In genomic region chr5:172686539-172687390, GRCh38 we compare ENCODE assay signal across 14 cellular contexts. TPM values are rescaled to one million over a fixed set of nuclear protein-coding genes. Genes with fewer than 3 reads are reported as not detected.
DNase-seq lines count a peak whose midpoint lies in the region; ATAC-seq and TF ChIP-seq lines count a peak whose summit lies in the region.
"Had no signal": no experiment of that assay in that cellular context is flagged by ENCODE, and none has a peak within 500 bp of the region (broad histone marks: within the 10 kb centered on the region; RNA-seq: fewer than 3 reads in every experiment).

No MANE protein-coding gene starts in this region.

- H3K27ac Mint-ChIP-seq in H9 (no peak overlapping the region), osteocyte (ENCODE audit: unreplicated experiment) (no peak overlapping the region)

- H3K18ac ChIP-seq in H9 (ENCODE audit: insufficient read length, low read depth, low read length) = no peak overlapping the region

- H3K36me3 Mint-ChIP-seq in H9 (ENCODE audit: insufficient read depth in 1 of 3, low read depth in 3 of 3) (peaks cover 2 to 17% (median 2%) of the 10 kb centered on the region in 3 experiments; a peak in 2 of 7 replicates), osteocyte (ENCODE audit: unreplicated experiment) (no peaks in the 10 kb centered on the region)
- H3K36me3 Mint-ChIP-seq: CD4-positive, alpha-beta memory T cell had no signal

- H3K27me3 Mint-ChIP-seq in H9 (ENCODE audit: low read depth) (peaks cover 33% of the 10 kb centered on the region), osteocyte (ENCODE audit: unreplicated experiment) (no peaks in the 10 kb centered on the region)
- H3K27me3 Mint-ChIP-seq: CD4-positive, alpha-beta memory T cell had no signal

- no peak for ATAC-seq in gastrocnemius medialis
- ATAC-seq in mucosa of descending colon = no peak
- ATAC-seq: GM12878 had no signal

- H2AK5ac ChIP-seq in H9 (ENCODE audit: insufficient read length, low read length) = no peak overlapping the region

- H3K9ac ChIP-seq in BLaER1 = peak overlapping the region; percentile 72
- no peak overlapping the region for H3K9ac ChIP-seq in H9 (ENCODE audit: extremely low read depth, insufficient read length, low read length)

- no peak overlapping the region for H2BK20ac ChIP-seq in H9 (ENCODE audit: low read depth, low read length, poor library complexity, severe bottlenecking)

- TF ChIP-seq POLR2A in esophagus squamous epithelium (IDR thresholded peaks at IDR 0.05) = no peak
- TF ChIP-seq POLR2A in gastrocnemius medialis (IDR thresholded peaks at IDR 0.05) = no peak

- no peaks in the 10 kb centered on the region for H3K79me1 ChIP-seq in H9 (ENCODE audit: insufficient read depth, low read depth, low read length, poor library complexity, severe bottlenecking)

- H4K20me1 ChIP-seq in BLaER1 (peaks cover 56% of the 10 kb centered on the region), H9 (ENCODE audit: control insufficient read depth, insufficient read depth, insufficient read length) (no peaks in the 10 kb centered on the region)

- no CpG with 5 or more reads among the region's 37 CpGs for WGBS in H9 (ENCODE audit: extremely low coverage, insufficient read length, low lambda C conversion rate)
- 85 to 91% methylated on average over 11 to 21 of the region's 37 CpGs for WGBS in esophagus squamous epithelium, 2 donors

- no peak overlapping the region for H3T11ph ChIP-seq in H9 (ENCODE audit: low read length)

- in situ Hi-C loops in gastrocnemius medialis (cut with MboI; ENCODE audit: low sequenced_read_pairs in 4 of 4) = no loop called here

- peaks cover 85% of the 10 kb centered on the region for H3K4me1 ChIP-seq in BLaER1
- H3K4me1 ChIP-seq in H9 (ENCODE audit: insufficient read depth, low read length) = no peaks in the 10 kb centered on the region
- H3K4me1 ChIP-seq in esophagus squamous epithelium = peaks cover 3 to 66% (median 22%) of the 10 kb centered on the region in 3 donors
- peaks cover 0 to 8% of the 10 kb centered on the region in 2 donors for H3K4me1 ChIP-seq in gastrocnemius medialis
- H3K4me1 ChIP-seq in mucosa of descending colon (ENCODE audit: low read depth) = peaks cover 19% of the 10 kb centered on the region

- H3K56ac ChIP-seq in H9 (ENCODE audit: insufficient read length, low read depth, low read length) = no peak overlapping the region

- H3K4me1 Mint-ChIP-seq in H9 (peaks cover 4 to 12% of the 10 kb centered on the region in 2 experiments), osteocyte (ENCODE audit: unreplicated experiment) (no peaks in the 10 kb centered on the region)

- H2BK5ac ChIP-seq in H9 (ENCODE audit: insufficient read length, low read length) = no peak overlapping the region

- DNase-seq in H9 (no peak), esophagus squamous epithelium (lab: John Stamatoyannopoulos, UW) (no peak), gastrocnemius medialis (no peak), superior temporal gyrus (ENCODE audit: extremely low spot score) (no peak), GM19240 (ENCODE audit: insufficient read length, low spot score) (no peak), mucosa of descending colon (no peak), osteocyte (ENCODE audit: extremely low spot score, unreplicated experiment) (no peak)
- DNase-seq: CD4-positive, alpha-beta memory T cell; DMS79; NCI-H1092; NCI-H2107; NCI-H774 had no signal

- no peak overlapping the region for H4K5ac ChIP-seq in H9 (ENCODE audit: insufficient read length, low read depth, low read length)

- H3K23me2 ChIP-seq in H9 (ENCODE audit: insufficient read length, low read depth, low read length, poor library complexity, severe bottlenecking) = no peaks in the 10 kb centered on the region

- no peak overlapping the region for H2BK12ac ChIP-seq in H9 (ENCODE audit: insufficient read length, low read depth, low read length)

- H3K9me3 Mint-ChIP-seq in H9 (no peaks in the 10 kb centered on the region), osteocyte (ENCODE audit: unreplicated experiment) (no peaks in the 10 kb centered on the region)
- H3K9me3 Mint-ChIP-seq: CD4-positive, alpha-beta memory T cell had no signal

- no peak overlapping the region for H2BK15ac ChIP-seq in H9 (ENCODE audit: low read depth, low read length)

- no peak overlapping the region for H4K91ac ChIP-seq in H9 (ENCODE audit: insufficient read length, low read depth, low read length)

- H2BK120ac ChIP-seq in H9 (ENCODE audit: low read depth, low read length, poor library complexity, severe bottlenecking) = no peak overlapping the region

- no peaks in the 10 kb centered on the region for H3K79me2 ChIP-seq in H9 (ENCODE audit: insufficient read depth, low read length)

- H2AFZ ChIP-seq in H9 (ENCODE audit: low read length) = no peak overlapping the region

- peaks cover 94% of the 10 kb centered on the region for H3K36me3 ChIP-seq in BLaER1
- H3K36me3 ChIP-seq in esophagus squamous epithelium = peaks cover 0 to 63% (median 0%) of the 10 kb centered on the region in 3 donors
- H3K36me3 ChIP-seq in gastrocnemius medialis = no peaks in the 10 kb centered on the region
- H3K36me3 ChIP-seq in mucosa of descending colon (ENCODE audit: low read depth) = no peaks in the 10 kb centered on the region

- H3K27me3 ChIP-seq in BLaER1 = no peaks in the 10 kb centered on the region
- no peaks in the 10 kb centered on the region; the same call in 1 of the 2 replicates for H3K27me3 ChIP-seq in H9 (ENCODE audit: insufficient read depth, low read length)
- H3K27me3 ChIP-seq in esophagus squamous epithelium = no peaks in the 10 kb centered on the region
- H3K27me3 ChIP-seq in gastrocnemius medialis = no peaks in the 10 kb centered on the region

- H3K27ac ChIP-seq in BLaER1 (peak overlapping the region; percentile 86), H9 (ENCODE audit: insufficient read length, low read depth, low read length) (no peak overlapping the region), esophagus squamous epithelium (peak overlapping the region; percentile 19 to 79 (median 57)), gastrocnemius medialis (peak overlapping the region; percentile 33 to 77 (median 73))

- peak overlapping the region; percentile 91 for H3K4me2 ChIP-seq in BLaER1
- no peak overlapping the region for H3K4me2 ChIP-seq in H9 (ENCODE audit: insufficient read depth, insufficient read length, low read length)

- H4K8ac ChIP-seq in H9 (replicated peaks; ENCODE audit: insufficient read length, low read depth, low read length) = no peak overlapping the region

- no peak overlapping the region for H3K14ac ChIP-seq in H9 (ENCODE audit: insufficient read depth, low read length)

- H3K9me3 ChIP-seq in BLaER1 (no peaks in the 10 kb centered on the region), H9 (ENCODE audit: control insufficient read depth, low read depth, low read length) (no peaks in the 10 kb centered on the region), esophagus squamous epithelium (no peaks in the 10 kb centered on the region), gastrocnemius medialis (no peaks in the 10 kb centered on the region), mucosa of descending colon (no peaks in the 10 kb centered on the region)

- H3K4me3 Mint-ChIP-seq in H9 (no peak overlapping the region), osteocyte (ENCODE audit: unreplicated experiment) (no peak overlapping the region)
- H3K4me3 Mint-ChIP-seq: CD4-positive, alpha-beta memory T cell had no signal

- intact Hi-C loops in esophagus squamous epithelium (cut with DNase I) = no loop called here
- intact Hi-C loops in gastrocnemius medialis (cut with DNase I; ENCODE audit: low total_unique reads) = no loop called here
- intact Hi-C loops in mucosa of descending colon (cut with DNase I, micrococcal nuclease) = no loop called here

- TF ChIP-seq CTCF in H9 (conservative IDR thresholded peaks at IDR 0.05) = peak; percentile 17; the same call in 1 of the 3 replicates
- no peak for TF ChIP-seq CTCF in esophagus squamous epithelium (IDR thresholded peaks at IDR 0.05)
- no peak for TF ChIP-seq CTCF in gastrocnemius medialis (IDR thresholded peaks at IDR 0.05 in 4 of 5, conservative IDR thresholded peaks at IDR 0.05 in 1 of 5)
- TF ChIP-seq CTCF in mucosa of descending colon (IDR thresholded peaks at IDR 0.05) = no peak
- TF ChIP-seq CTCF in osteocyte (IDR thresholded peaks at IDR 0.05) = no peak

- no peak overlapping the region for H3K4ac ChIP-seq in H9 (ENCODE audit: low read depth, low read length)

- H3K4me3 ChIP-seq in BLaER1 (no peak overlapping the region), esophagus squamous epithelium (no peak overlapping the region), gastrocnemius medialis (no peak overlapping the region), mucosa of descending colon (no peak overlapping the region)
- H3K4me3 ChIP-seq: GM12878 had no signal

- H3K23ac ChIP-seq in H9 (ENCODE audit: insufficient read length, low read depth, low read length) = no peak overlapping the region

RNA-seq across cellular contexts. Expression of gene NEURL1B, which starts 45.7 kb away (rescaled TPM):
- total RNA-seq in H9 (2021) = 3.6 TPM in 2 replicates
- 10 to 100 TPM; 11.9 to 18.8 (median 15.6) TPM for total RNA-seq in esophagus squamous epithelium
- 10 to 100 TPM in 3 of 4 donors, 1 to 10 TPM in 1; 8.7 to 18.8 (median 15.1) TPM for total RNA-seq in gastrocnemius medialis
- total RNA-seq in mucosa of descending colon = 10 to 100 TPM; 65.7 to 97.6 (median 96.6) TPM
- 1.5 and 1.7 TPM in 2 replicates for total RNA-seq in osteocyte
